ENCODE assay signal across 31 cellular contexts in the genomic region with DNA sequence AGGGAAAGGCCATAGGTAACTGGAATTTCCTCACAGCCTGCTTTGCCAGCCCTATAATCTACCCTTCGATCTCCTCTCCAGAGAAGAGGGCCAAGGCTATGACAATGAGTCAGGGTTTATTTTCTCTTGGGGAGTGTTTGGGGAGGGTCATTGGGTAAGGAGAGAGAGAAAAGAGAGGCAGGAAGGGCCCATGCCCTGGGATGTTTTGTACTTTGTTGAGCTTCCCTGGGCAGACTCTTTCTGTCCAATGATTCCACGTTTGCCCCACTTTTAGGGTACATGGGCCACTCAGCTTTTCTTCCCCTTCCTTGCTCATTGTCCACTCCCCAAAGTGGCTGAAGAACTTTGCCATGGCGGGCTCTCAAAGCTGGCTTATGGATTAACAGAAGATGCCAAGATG.
"Had no signal": no experiment of that assay in that cellular context is flagged by ENCODE, and none has a peak within 500 bp of the region (broad histone marks: within the 10 kb centered on the region; RNA-seq: fewer than 3 reads in every experiment).

No MANE protein-coding gene starts in this region.

- H3K4me1 ChIP-seq: adrenal gland, body of pancreas had no signal

- H3K27me3 Mint-ChIP-seq: activated B cell treated with CpG ODN at 0.5 μM for 24 hours had no signal

- H3K9me3 Mint-ChIP-seq: activated B cell treated with CpG ODN at 0.5 μM for 24 hours; activated CD8-positive, alpha-beta T cell treated with anti-CD3 and anti-CD28 coated beads for 36 hours; activated naive CD4-positive, alpha-beta T cell treated with anti-CD3 and anti-CD28 coated beads for 36 hours; activated naive CD4-positive, alpha-beta T cell treated with anti-CD3 and anti-CD28 coated beads, Interleukin-2, amount 50 U/mL, for 24 hours; activated naive CD8-positive, alpha-beta T cell treated with anti-CD3 and anti-CD28 coated beads for 36 hours; activated naive CD8-positive, alpha-beta T cell treated with anti-CD3 and anti-CD28 coated beads, Interleukin-2, amount 50 U/mL, for 24 hours; activated T-cell treated with anti-CD3 and anti-CD28 coated beads, Interleukin-2, amount 50 U/mL, for 4 hours; activated T-helper 1 cell treated with anti-CD3 and anti-CD28 coated beads, Interleukin-12 subunit alpha, Interleukin-12 subunit beta, Interleukin-2, Interleukin-4 antibody, amounts not matched to agents 30 ng/mL and 10 ng/mL and 1 ng/mL, durations not matched to agents 14 hours and 24 hours and 36 hours; activated T-helper 2 cell treated with anti-CD3 and anti-CD28 coated beads, Interferon-gamma antibody, Interleukin-2, Interleukin-4, amounts not matched to agents 10 μg/mL and 5 μg/mL and 100 μg/mL, durations not matched to agents 14 hours and 24 hours and 36 hours; T-helper 2 cell treated with Interferon-gamma antibody and Interleukin-4, amounts not matched to agents 5 μg/mL and 100 μg/mL, for 36 hours had no signal

- ATAC-seq: activated CD4-positive, CD25-positive, alpha-beta regulatory T cell treated with anti-CD3 and anti-CD28 coated beads, Interleukin-2, amount 50 U/mL, for 24 hours; activated CD8-positive, alpha-beta T cell treated with anti-CD3 and anti-CD28 coated beads for 36 hours; activated naive CD8-positive, alpha-beta T cell treated with anti-CD3 and anti-CD28 coated beads, Interleukin-2, amount 50 U/mL, for 24 hours; activated T-cell treated with anti-CD3 and anti-CD28 coated beads, Interleukin-2, amount 50 U/mL, for 4 hours; body of pancreas; T-helper 17 cell had no signal

- DNase-seq: activated B cell treated with CpG ODN at 0.5 μM for 24 hours; activated CD4-positive, alpha-beta T cell treated with anti-CD3 and anti-CD28 coated beads for 48 hours; activated CD4-positive, alpha-beta T cell treated with anti-CD3 and anti-CD28 coated beads, Interleukin-2, amount 50 U/mL, for 1 hour; activated CD4-positive, alpha-beta T cell treated with anti-CD3 and anti-CD28 coated beads, Interleukin-2, amount 50 U/mL, for 48 hours; activated CD8-positive, alpha-beta memory T cell treated with anti-CD3 and anti-CD28 coated beads for 24 hours; activated CD8-positive, alpha-beta T cell treated with anti-CD3 and anti-CD28 coated beads for 36 hours; activated effector memory CD4-positive, alpha-beta T cell treated with anti-CD3 and anti-CD28 coated beads, Interleukin-2, amount 50 U/mL, for 16 hours; activated naive CD4-positive, alpha-beta T cell treated with anti-CD3 and anti-CD28 coated beads for 36 hours; activated naive CD8-positive, alpha-beta T cell treated with anti-CD3 and anti-CD28 coated beads for 36 hours; activated naive CD8-positive, alpha-beta T cell treated with anti-CD3 and anti-CD28 coated beads, Interleukin-2, amount 50 U/mL, for 24 hours; activated T-cell treated with anti-CD3 and anti-CD28 coated beads, Interleukin-2, amount 50 U/mL, for 4 hours; adrenal gland; amygdala; aorta; body of pancreas; caudate nucleus; cortex of kidney; dermis blood vessel endothelial cell; effector CD8-positive, alpha-beta T cell; foreskin fibroblast; head of caudate nucleus; T-helper 1 cell; T-helper 17 cell; T1000; WERI-Rb-1 had no signal

- H3K36me3 ChIP-seq: adrenal gland, WERI-Rb-1 had no signal

- H3K36me3 Mint-ChIP-seq: activated naive CD4-positive, alpha-beta T cell treated with anti-CD3 and anti-CD28 coated beads, Interleukin-2, amount 50 U/mL, for 24 hours; activated naive CD8-positive, alpha-beta T cell treated with anti-CD3 and anti-CD28 coated beads for 36 hours had no signal

- H3K4me1 Mint-ChIP-seq: activated B cell treated with CpG ODN at 0.5 μM for 24 hours; activated naive CD4-positive, alpha-beta T cell treated with anti-CD3 and anti-CD28 coated beads, Interleukin-2, amount 50 U/mL, for 24 hours; activated naive CD8-positive, alpha-beta T cell treated with anti-CD3 and anti-CD28 coated beads for 36 hours; T-helper 17 cell had no signal

- H3K9me3 ChIP-seq: adrenal gland, body of pancreas had no signal

- H3K27ac Mint-ChIP-seq: activated B cell treated with CpG ODN at 0.5 μM for 24 hours; activated CD8-positive, alpha-beta T cell treated with anti-CD3 and anti-CD28 coated beads for 36 hours; activated naive CD4-positive, alpha-beta T cell treated with anti-CD3 and anti-CD28 coated beads for 36 hours; activated naive CD4-positive, alpha-beta T cell treated with anti-CD3 and anti-CD28 coated beads, Interleukin-2, amount 50 U/mL, for 24 hours; activated naive CD8-positive, alpha-beta T cell treated with anti-CD3 and anti-CD28 coated beads for 36 hours; activated naive CD8-positive, alpha-beta T cell treated with anti-CD3 and anti-CD28 coated beads, Interleukin-2, amount 50 U/mL, for 24 hours; activated T-helper 1 cell treated with anti-CD3 and anti-CD28 coated beads, Interleukin-12 subunit alpha, Interleukin-12 subunit beta, Interleukin-2, Interleukin-4 antibody, amounts not matched to agents 30 ng/mL and 10 ng/mL and 1 ng/mL, durations not matched to agents 14 hours and 24 hours and 36 hours; activated T-helper 2 cell treated with anti-CD3 and anti-CD28 coated beads, Interferon-gamma antibody, Interleukin-2, Interleukin-4, amounts not matched to agents 10 μg/mL and 5 μg/mL and 100 μg/mL, durations not matched to agents 14 hours and 24 hours and 36 hours; T-helper 17 cell; T-helper 2 cell treated with Interferon-gamma antibody and Interleukin-4, amounts not matched to agents 5 μg/mL and 100 μg/mL, for 36 hours had no signal

- H3K4me3 Mint-ChIP-seq: activated B cell treated with CpG ODN at 0.5 μM for 24 hours; activated CD8-positive, alpha-beta T cell treated with anti-CD3 and anti-CD28 coated beads for 36 hours; activated naive CD4-positive, alpha-beta T cell treated with anti-CD3 and anti-CD28 coated beads for 36 hours; activated naive CD4-positive, alpha-beta T cell treated with anti-CD3 and anti-CD28 coated beads, Interleukin-2, amount 50 U/mL, for 24 hours; activated naive CD8-positive, alpha-beta T cell treated with anti-CD3 and anti-CD28 coated beads for 36 hours; activated naive CD8-positive, alpha-beta T cell treated with anti-CD3 and anti-CD28 coated beads, Interleukin-2, amount 50 U/mL, for 24 hours; activated T-cell treated with anti-CD3 and anti-CD28 coated beads, Interleukin-2, amount 50 U/mL, for 4 hours; activated T-helper 1 cell treated with anti-CD3 and anti-CD28 coated beads, Interleukin-12 subunit alpha, Interleukin-12 subunit beta, Interleukin-2, Interleukin-4 antibody, amounts not matched to agents 30 ng/mL and 10 ng/mL and 1 ng/mL, durations not matched to agents 14 hours and 24 hours and 36 hours; T-helper 17 cell; T-helper 2 cell treated with Interferon-gamma antibody and Interleukin-4, amounts not matched to agents 5 μg/mL and 100 μg/mL, for 36 hours had no signal

- H3K27ac ChIP-seq: adrenal gland, body of pancreas, epithelial cell of prostate, WERI-Rb-1 had no signal

- H3K4me3 ChIP-seq: adrenal gland, body of pancreas had no signal

- H3K27me3 ChIP-seq: adrenal gland, body of pancreas had no signal
